22 cellular contexts compared by ENCODE assay signal in the genomic region with DNA sequence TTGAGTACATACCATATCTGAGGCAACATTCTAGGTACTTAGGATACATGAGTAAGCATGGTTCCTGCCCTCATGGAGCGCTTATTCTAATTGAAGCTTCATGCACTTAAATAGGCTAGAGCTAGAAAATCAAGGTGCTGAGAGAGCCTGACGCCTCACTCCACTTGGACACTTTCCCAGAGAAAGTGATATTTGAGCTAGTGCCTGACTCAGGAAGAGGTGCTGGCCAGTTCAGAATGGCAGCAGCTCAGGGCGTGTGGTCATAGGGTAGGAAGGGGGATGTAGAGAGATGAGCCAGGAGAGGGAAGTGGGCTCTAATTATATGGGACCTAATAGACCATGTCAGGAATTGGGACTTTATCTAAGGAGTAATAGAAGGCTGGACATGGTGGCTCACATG. TPM values are rescaled to one million over a fixed set of nuclear protein-coding genes. Genes with fewer than 3 reads are reported as not detected.
DNase-seq lines count a peak whose midpoint lies in the region; ATAC-seq, FAIRE-seq and TF ChIP-seq lines count a peak whose summit lies in the region.
"Had no signal": no experiment of that assay in that cellular context is flagged by ENCODE, and none has a peak within 500 bp of the region (broad histone marks: within the 10 kb centered on the region; RNA-seq: fewer than 3 reads in every experiment).

No MANE protein-coding gene starts in this region.

- no peak overlapping the region for H2BK20ac ChIP-seq in H1 (ENCODE audit: low read length)

- no peak overlapping the region for H3K27ac ChIP-seq in H1 (ENCODE audit: low read depth, low read length)
- H3K27ac ChIP-seq in spleen: no peak overlapping the region
- H3K27ac ChIP-seq in gastroesophageal sphincter: no peak overlapping the region
- H3K27ac ChIP-seq: BLaER1 treated with 17β-estradiol and CSF1 and Interleukin-3, amounts not matched to agents 10 nM and 100 nM; testis; WERI-Rb-1 had no signal

- no peaks in the 10 kb centered on the region for H4K20me1 ChIP-seq in H1 (replicated peaks in 1 of 2; ENCODE audit: control insufficient read depth in 1 of 2, insufficient read depth in 2 of 2, low read length in 2 of 2)
- H4K20me1 ChIP-seq: BLaER1 treated with 17β-estradiol and CSF1 and Interleukin-3, amounts not matched to agents 10 nM and 100 nM had no signal

- no peak overlapping the region for H2AFZ ChIP-seq in H1 (ENCODE audit: low read length)

- H3K79me1 ChIP-seq in H1 (ENCODE audit: low read depth, low read length): no peaks in the 10 kb centered on the region; the same call in 1 of the 2 replicates

- no peak overlapping the region for H3K56ac ChIP-seq in H1 (replicated peaks; ENCODE audit: insufficient read length, low read depth, low read length)

- no peak for ATAC-seq in gastroesophageal sphincter
- ATAC-seq: natural killer cell had no signal

- no peak overlapping the region for H3K23ac ChIP-seq in H1 (ENCODE audit: insufficient read length)

- FAIRE-seq in H1 (lab: Jason Lieb, UNC): no peak
- FAIRE-seq: D721Med, GM12891 had no signal

- WGBS in H1 (ENCODE audit: extremely low coverage in 1 of 2, insufficient coverage in 1 of 2, insufficient read length in 1 of 2, insufficient replicate concordance in 2 of 2, low coverage in 1 of 2, low lambda C conversion rate in 2 of 2, missing lambda C conversion rate in 1 of 2), 2 experiments: 86% methylated on average over 3 of the region's 3 CpGs; no CpG with 5 or more reads in 1 of the 2 experiments
- 92 to 99% (median 97%) methylated on average over 3 of the region's 3 CpGs for WGBS in spleen, 5 donors
- 65 to 75% methylated on average over 3 of the region's 3 CpGs for WGBS in gastroesophageal sphincter (ENCODE audit: low coverage in 1 of 2), 2 donors

- peaks cover 0 to 2% (median 2%) of the 10 kb centered on the region in 3 donors for H3K27me3 Mint-ChIP-seq in CD14-positive monocyte (ENCODE audit: low read depth in 3 of 3)
- H3K27me3 Mint-ChIP-seq: activated CD4-positive, alpha-beta memory T cell treated with anti-CD3 and anti-CD28 coated beads for 36 hours; activated T-cell treated with anti-CD3 and anti-CD28 coated beads, Interleukin-2, amount 50 U/mL, for 24 hours had no signal

- H3K4me3 ChIP-seq in H1 (ENCODE audit: extremely low read depth in 1 of 4, insufficient read depth in 2 of 4, low read depth in 3 of 4, low read length in 4 of 4) (no peak overlapping the region), spleen (no peak overlapping the region), BE2C (ENCODE audit: low read depth, low read length) (no peak overlapping the region), gastroesophageal sphincter (no peak overlapping the region)
- H3K4me3 ChIP-seq: BLaER1 treated with 17β-estradiol and CSF1 and Interleukin-3, amounts not matched to agents 10 nM and 100 nM; smooth muscle cell; testis had no signal

- no peaks in the 10 kb centered on the region for H3K9me3 Mint-ChIP-seq in CD14-positive monocyte
- H3K9me3 Mint-ChIP-seq: activated CD4-positive, alpha-beta memory T cell treated with anti-CD3 and anti-CD28 coated beads for 36 hours; activated naive CD4-positive, alpha-beta T cell treated with anti-CD3 and anti-CD28 coated beads for 36 hours; activated T-cell treated with anti-CD3 and anti-CD28 coated beads, Interleukin-2, amount 50 U/mL, for 24 hours; immature natural killer cell; natural killer cell; T-helper 1 cell treated with Interleukin-12 subunit alpha and Interleukin-12 subunit beta and Interleukin-4 antibody, amounts not matched to agents 30 μg/mL and 1 μg/mL, for 36 hours had no signal

- no peak overlapping the region for H4K8ac ChIP-seq in H1 (ENCODE audit: extremely low read depth, insufficient read depth, low read length)

- 0 out of 2 replicates have a peak overlapping the region, but pooled peaks have one; percentile 22 for H2BK5ac ChIP-seq in H1 (ENCODE audit: low read depth, low read length)

- no peak for TF ChIP-seq CTCF in H1 (IDR thresholded peaks at IDR 0.05; ENCODE audit: control extremely low read depth in 1 of 3, insufficient read depth in 1 of 3, low read depth in 1 of 3, low read length in 3 of 3)
- no peak for TF ChIP-seq CTCF in spleen (IDR thresholded peaks at IDR 0.05 in 8 of 11, conservative IDR thresholded peaks at IDR 0.05 in 3 of 11)
- no peak for TF ChIP-seq CTCF in CD14-positive monocyte (IDR thresholded peaks at IDR 0.05)
- TF ChIP-seq CTCF in BE2C (IDR thresholded peaks at IDR 0.05; ENCODE audit: low read depth, low read length): no peak
- no peak for TF ChIP-seq CTCF in gastroesophageal sphincter (IDR thresholded peaks at IDR 0.05)

- CTCF ChIA-PET in H1 (lab: Charles Lee; ENCODE audit: partially characterized antibody): interaction anchor here (0.7 to 3.2 kb wide), 5 partner anchors 10 to 85 kb away, joined by 3 to 15 read pairs (median 4); no protein-coding TSS in a partner anchor

- no peaks in the 10 kb centered on the region for H3K23me2 ChIP-seq in H1 (ENCODE audit: low read depth, low read length)

- no peak overlapping the region for H4K5ac ChIP-seq in H1 (ENCODE audit: insufficient read length, low read depth, low read length)

- TF ChIP-seq RAD21 in H1 (IDR thresholded peaks at IDR 0.05 in 1 of 2, conservative IDR thresholded peaks at IDR 0.05 in 1 of 2; ENCODE audit: low read depth in 2 of 2, low read length in 2 of 2): no peak

- H2BK120ac ChIP-seq in H1 (replicated peaks; ENCODE audit: low read depth, low read length): no peak overlapping the region

- DNase-seq in EH (ENCODE audit: low read depth): peak; percentile 41
- DNase-seq in LHCN-M2 (ENCODE audit: low read depth): peak; percentile 64
- no peak for DNase-seq in H1 (ENCODE audit: low read depth in 1 of 2, low spot score in 2 of 2)
- peak; percentile 86 for DNase-seq in iris pigment epithelial cell (ENCODE audit: low read depth)
- no peak for DNase-seq in spleen
- no peak for DNase-seq in CD14-positive monocyte (ENCODE audit: low spot score)
- no peak for DNase-seq in BE2C
- DNase-seq: activated CD4-positive, alpha-beta memory T cell treated with anti-CD3 and anti-CD28 coated beads for 36 hours; activated naive CD4-positive, alpha-beta T cell treated with anti-CD3 and anti-CD28 coated beads for 36 hours; activated T-cell treated with anti-CD3 and anti-CD28 coated beads, Interleukin-2, amount 50 U/mL, for 24 hours; immature natural killer cell; mesenchymal stem cell; natural killer cell; NCI-H1436 treated with DMSO at 0.1 percent for 48 hours; testis; WERI-Rb-1 had no signal

- no peaks in the 10 kb centered on the region for H3K9me3 ChIP-seq in H1 (ENCODE audit: insufficient read depth in 2 of 2, low read depth in 1 of 2, low read length in 1 of 2)
- no peaks in the 10 kb centered on the region for H3K9me3 ChIP-seq in spleen
- no peaks in the 10 kb centered on the region for H3K9me3 ChIP-seq in BE2C
- H3K9me3 ChIP-seq in gastroesophageal sphincter: no peaks in the 10 kb centered on the region
- H3K9me3 ChIP-seq: BLaER1 treated with 17β-estradiol and CSF1 and Interleukin-3, amounts not matched to agents 10 nM and 100 nM; testis had no signal

- peaks cover 0 to 4% (median 0%) of the 10 kb centered on the region in 4 experiments; a peak in 3 of 8 replicates for H3K36me3 ChIP-seq in H1 (ENCODE audit: control insufficient read depth in 2 of 4, insufficient read depth in 4 of 4, low read length in 3 of 4)
- peaks cover 0 to 85% (median 25%) of the 10 kb centered on the region in 6 donors for H3K36me3 ChIP-seq in spleen
- peaks cover 13% of the 10 kb centered on the region for H3K36me3 ChIP-seq in BE2C
- H3K36me3 ChIP-seq in gastroesophageal sphincter: peaks cover 0 to 89% of the 10 kb centered on the region in 2 donors

- H3K36me3 Mint-ChIP-seq in CD14-positive monocyte: peaks cover 6 to 10% of the 10 kb centered on the region in 2 donors
- H3K36me3 Mint-ChIP-seq: natural killer cell had no signal

- H2AK5ac ChIP-seq in H1 (ENCODE audit: low read depth, low read length): no peak overlapping the region

- TF ChIP-seq EP300 in H1 (IDR thresholded peaks at IDR 0.05; ENCODE audit: borderline replicate concordance in 1 of 2, low read depth in 2 of 2, low read length in 2 of 2): no peak
- no peak for TF ChIP-seq EP300 in gastroesophageal sphincter (IDR thresholded peaks at IDR 0.05)

- H3K79me2 ChIP-seq in H1 (ENCODE audit: control insufficient read depth in 1 of 2, insufficient read depth in 2 of 2, low read length in 2 of 2): no peaks in the 10 kb centered on the region

- H4K91ac ChIP-seq in H1 (replicated peaks; ENCODE audit: insufficient read length, low read length): no peak overlapping the region

- POLR2A ChIA-PET in H1 (lab: Charles Lee; ENCODE audit: partially characterized antibody): interaction anchor here (0.6 to 1.4 kb wide), 3 partner anchors 9 to 28 kb away, joined by 3 read pairs; no protein-coding TSS in a partner anchor

- H3K4me3 Mint-ChIP-seq in CD14-positive monocyte: no peak overlapping the region
- H3K4me3 Mint-ChIP-seq: activated CD4-positive, alpha-beta memory T cell treated with anti-CD3 and anti-CD28 coated beads for 36 hours; activated naive CD4-positive, alpha-beta T cell treated with anti-CD3 and anti-CD28 coated beads for 36 hours; activated T-cell treated with anti-CD3 and anti-CD28 coated beads, Interleukin-2, amount 50 U/mL, for 24 hours; immature natural killer cell; natural killer cell; T-helper 1 cell treated with Interleukin-12 subunit alpha and Interleukin-12 subunit beta and Interleukin-4 antibody, amounts not matched to agents 30 μg/mL and 1 μg/mL, for 36 hours had no signal

- H3K27ac Mint-ChIP-seq in CD14-positive monocyte: peak overlapping the region in 1 of 7 donors; percentile 14
- H3K27ac Mint-ChIP-seq: activated CD4-positive, alpha-beta memory T cell treated with anti-CD3 and anti-CD28 coated beads for 36 hours; activated naive CD4-positive, alpha-beta T cell treated with anti-CD3 and anti-CD28 coated beads for 36 hours; activated T-cell treated with anti-CD3 and anti-CD28 coated beads, Interleukin-2, amount 50 U/mL, for 24 hours; immature natural killer cell; natural killer cell; T-helper 1 cell treated with Interleukin-12 subunit alpha and Interleukin-12 subunit beta and Interleukin-4 antibody, amounts not matched to agents 30 μg/mL and 1 μg/mL, for 36 hours had no signal

- H3K27me3 ChIP-seq in H1 (replicated peaks in 1 of 4; ENCODE audit: control insufficient read depth in 3 of 4, extremely low read depth in 1 of 4, insufficient read depth in 3 of 4, low read length in 3 of 4) (no peaks in the 10 kb centered on the region), spleen (replicated peaks in 1 of 7) (no peaks in the 10 kb centered on the region), BE2C (no peaks in the 10 kb centered on the region), gastroesophageal sphincter (no peaks in the 10 kb centered on the region)
- H3K27me3 ChIP-seq: BLaER1 treated with 17β-estradiol and CSF1 and Interleukin-3, amounts not matched to agents 10 nM and 100 nM; testis had no signal

- no peak overlapping the region for H2BK12ac ChIP-seq in H1 (ENCODE audit: low read depth, low read length)

- H2BK15ac ChIP-seq in H1 (ENCODE audit: low read length): no peak overlapping the region; the same call in 1 of the 2 replicates

- no peak for TF ChIP-seq POLR2A in H1 (IDR thresholded peaks at IDR 0.05; ENCODE audit: control extremely low read depth in 1 of 2, low read depth in 2 of 2, low read length in 2 of 2)
- no peak for TF ChIP-seq POLR2A in spleen (IDR thresholded peaks at IDR 0.05)
- TF ChIP-seq POLR2A in gastroesophageal sphincter (IDR thresholded peaks at IDR 0.05): no peak

- no peak overlapping the region for H3K14ac ChIP-seq in H1 (ENCODE audit: insufficient read length)

- H3K4me1 Mint-ChIP-seq in CD14-positive monocyte: no peaks in the 10 kb centered on the region
- H3K4me1 Mint-ChIP-seq: immature natural killer cell, natural killer cell had no signal

- H3K9ac ChIP-seq in H1 (replicated peaks in 1 of 4; ENCODE audit: extremely low read depth in 1 of 4, low read depth in 3 of 4, low read length in 3 of 4): no peak overlapping the region
- H3K9ac ChIP-seq: BLaER1 treated with 17β-estradiol and CSF1 and Interleukin-3, amounts not matched to agents 10 nM and 100 nM had no signal

- no peak overlapping the region for H3K4me2 ChIP-seq in H1 (ENCODE audit: insufficient read depth in 1 of 2, low read depth in 2 of 2, low read length in 2 of 2)
- H3K4me2 ChIP-seq: BLaER1 treated with 17β-estradiol and CSF1 and Interleukin-3, amounts not matched to agents 10 nM and 100 nM; smooth muscle cell had no signal

- H3K4ac ChIP-seq in H1 (replicated peaks; ENCODE audit: insufficient read length, low read depth, low read length): no peak overlapping the region

- no peak overlapping the region for H3K18ac ChIP-seq in H1 (ENCODE audit: extremely low read depth, low read length)

- H3K4me1 ChIP-seq in H1 (replicated peaks in 1 of 4; ENCODE audit: control insufficient read depth in 3 of 4, insufficient read depth in 4 of 4, low read length in 3 of 4): peaks cover 0 to 7% (median 2%) of the 10 kb centered on the region in 4 experiments; a peak in 5 of 7 replicates
- no peaks in the 10 kb centered on the region for H3K4me1 ChIP-seq in spleen
- no peaks in the 10 kb centered on the region for H3K4me1 ChIP-seq in BE2C
- no peaks in the 10 kb centered on the region for H3K4me1 ChIP-seq in gastroesophageal sphincter
- H3K4me1 ChIP-seq: testis had no signal

- intact Hi-C loops in spleen (cut with DNase I; ENCODE audit: low total_unique reads) (no loop called here), CD14-positive monocyte (cut with micrococcal nuclease) (no loop called here)

RNA-seq across cellular contexts. Expression of gene TULP3, which starts 33.3 kb away (rescaled TPM):
- total RNA-seq in LHCN-M2 (2014; rRNA removed) (29.8 and 38.6 TPM in 2 replicates), spleen (10 to 100 TPM in 6 of 7 donors, 1 to 10 TPM in 1; 9.6 to 15.7 (median 13.4) TPM), gastroesophageal sphincter (10 to 100 TPM; 25.2 to 41.4 (median 25.7) TPM)
- 21.2 TPM for polyA plus RNA-seq in LHCN-M2 (2012)
- total RNA-seq in H1 (2021; fragmentation: NEBNext Ultra II Directional; extraction: Animal tissue kit (Norgen Biotek cat#: 25700)): 18.4 and 21.7 TPM in 2 replicates
- polyA plus RNA-seq in H1 (2011; rRNA removed) (19.3 and 21.2 TPM in 2 replicates), spleen (1 to 10 TPM; 3.5 to 6.8 (median 4.7) TPM), CD14-positive monocyte (1 to 10 TPM; 1.7 to 2.3 TPM)
- polyA plus RNA-seq in H1 (2011; cell fraction: cytosol; rRNA removed): 18.5 TPM
- 21.2 TPM for polyA plus RNA-seq in H1 (2011; cell fraction: nucleus; rRNA removed)
- 19.8 to 22.0 TPM (median 21.5 TPM) in 4 replicates for polyA plus RNA-seq in H1 (2012, experiment 1 of 2)
- polyA plus RNA-seq in H1 (2012, experiment 2 of 2): 8.8 TPM
- polyA plus RNA-seq in H1 (2013, experiment 1 of 2): 22.4 TPM
- polyA plus RNA-seq in H1 (2013, experiment 2 of 2): 21.2 TPM
- polyA minus RNA-seq in H1 (2011; rRNA and poly(A)+ RNA removed): 16.1 and 17.4 TPM in 2 replicates
- polyA minus RNA-seq in H1 (2011; cell fraction: cytosol; rRNA and poly(A)+ RNA removed): 9.6 TPM
- 6.7 TPM for polyA minus RNA-seq in H1 (2011; cell fraction: nucleus; rRNA and poly(A)+ RNA removed)
- polyA plus RNA-seq in BE2C (2012; ENCODE audit: insufficient read depth, insufficient read length, low read depth): 17.4 TPM

RNA-seq across cellular contexts. Expression of gene TEAD4, which starts 35.2 kb away (rescaled TPM):
- 31.3 and 43.6 TPM in 2 replicates for total RNA-seq in LHCN-M2 (2014; rRNA removed)
- polyA plus RNA-seq in LHCN-M2 (2012): 42.0 TPM
- total RNA-seq in H1 (2021; fragmentation: NEBNext Ultra II Directional; extraction: Animal tissue kit (Norgen Biotek cat#: 25700)): 116 TPM in 2 replicates
- polyA plus RNA-seq in H1 (2011; rRNA removed): 56.7 and 90.1 TPM in 2 replicates
- 73.5 TPM for polyA plus RNA-seq in H1 (2011; cell fraction: cytosol; rRNA removed)
- polyA plus RNA-seq in H1 (2011; cell fraction: nucleus; rRNA removed): 80.7 TPM
- 61.3 to 87.1 TPM (median 74.6 TPM) in 4 replicates for polyA plus RNA-seq in H1 (2012, experiment 1 of 2)
- 80.7 TPM for polyA plus RNA-seq in H1 (2012, experiment 2 of 2)
- 69.8 TPM for polyA plus RNA-seq in H1 (2013, experiment 1 of 2)
- 72.8 TPM for polyA plus RNA-seq in H1 (2013, experiment 2 of 2)
- polyA minus RNA-seq in H1 (2011; rRNA and poly(A)+ RNA removed): 53.3 and 61.0 TPM in 2 replicates
- polyA minus RNA-seq in H1 (2011; cell fraction: cytosol; rRNA and poly(A)+ RNA removed): 73.5 TPM
- 47.6 TPM for polyA minus RNA-seq in H1 (2011; cell fraction: nucleus; rRNA and poly(A)+ RNA removed)
- total RNA-seq in spleen: 10 to 100 TPM; 14.2 to 24.2 (median 20.4) TPM
- 10 to 100 TPM in 1 of 3 donors, 1 to 10 TPM in 2; 5.1 to 11.7 (median 5.3) TPM for polyA plus RNA-seq in spleen
- not detected for polyA plus RNA-seq in CD14-positive monocyte
- polyA plus RNA-seq in BE2C (2012; ENCODE audit: insufficient read depth, insufficient read length, low read depth): 0.69 TPM
- 10 to 100 TPM in 3 of 4 donors, 1 to 10 TPM in 1; 4.7 to 26.7 (median 25.0) TPM for total RNA-seq in gastroesophageal sphincter
- total RNA-seq: natural killer cell had no signal
- polyA plus RNA-seq: immature natural killer cell had no signal

RNA-seq across cellular contexts. Expression of gene RHNO1, which starts 47.0 kb away (rescaled TPM):
- total RNA-seq in LHCN-M2 (2014; rRNA removed) (58.9 and 62.7 TPM in 2 replicates), spleen (10 to 100 TPM; 15.9 to 26.0 (median 22.9) TPM), gastroesophageal sphincter (10 to 100 TPM in 2 of 4 donors, 1 to 10 TPM in 2; 8.2 to 12.5 (median 9.5) TPM)
- 29.9 TPM for polyA plus RNA-seq in LHCN-M2 (2012)
- total RNA-seq in H1 (2021; fragmentation: NEBNext Ultra II Directional; extraction: Animal tissue kit (Norgen Biotek cat#: 25700)): 41.9 and 55.8 TPM in 2 replicates
- polyA plus RNA-seq in H1 (2011; rRNA removed) (45.5 and 56.9 TPM in 2 replicates), spleen (10 to 100 TPM; 19.7 to 25.0 (median 23.6) TPM), CD14-positive monocyte (10 to 100 TPM; 19.8 to 24.7 TPM)
- polyA plus RNA-seq in H1 (2011; cell fraction: cytosol; rRNA removed): 57.9 TPM
- 44.7 TPM for polyA plus RNA-seq in H1 (2011; cell fraction: nucleus; rRNA removed)
- polyA plus RNA-seq in H1 (2012, experiment 1 of 2): 49.4 to 57.6 TPM (median 53.0 TPM) in 4 replicates
- polyA plus RNA-seq in H1 (2012, experiment 2 of 2): 26.6 TPM
- polyA plus RNA-seq in H1 (2013, experiment 1 of 2): 62.4 TPM
- 64.0 TPM for polyA plus RNA-seq in H1 (2013, experiment 2 of 2)
- 43.7 and 54.0 TPM in 2 replicates for polyA minus RNA-seq in H1 (2011; rRNA and poly(A)+ RNA removed)
- 25.8 TPM for polyA minus RNA-seq in H1 (2011; cell fraction: cytosol; rRNA and poly(A)+ RNA removed)
- polyA minus RNA-seq in H1 (2011; cell fraction: nucleus; rRNA and poly(A)+ RNA removed): 37.7 TPM
- 15.4 TPM for polyA plus RNA-seq in BE2C (2012; ENCODE audit: insufficient read depth, insufficient read length, low read depth)

RNA-seq across cellular contexts. Expression of gene FOXM1, which starts 47.0 kb away (rescaled TPM):
- total RNA-seq in LHCN-M2 (2014; rRNA removed) (63.0 and 81.3 TPM in 2 replicates), spleen (10 to 100 TPM in 1 of 7 donors, 1 to 10 TPM in 6; 1.8 to 10.2 (median 7.2) TPM), gastroesophageal sphincter (1 to 10 TPM in 2 of 4 donors, not detected in 2; 1.3 to 1.7 TPM)
- polyA plus RNA-seq in LHCN-M2 (2012): 65.6 TPM
- 118 and 121 TPM in 2 replicates for total RNA-seq in H1 (2021; fragmentation: NEBNext Ultra II Directional; extraction: Animal tissue kit (Norgen Biotek cat#: 25700))
- polyA plus RNA-seq in H1 (2011; rRNA removed) (58.1 and 83.5 TPM in 2 replicates), spleen (1 to 10 TPM; 2.1 to 4.1 (median 3.7) TPM), CD14-positive monocyte (not detected)
- polyA plus RNA-seq in H1 (2011; cell fraction: cytosol; rRNA removed): 39.6 TPM
- polyA plus RNA-seq in H1 (2011; cell fraction: nucleus; rRNA removed): 69.2 TPM
- polyA plus RNA-seq in H1 (2012, experiment 1 of 2): 87.5 to 101 TPM (median 96.4 TPM) in 4 replicates
- polyA plus RNA-seq in H1 (2012, experiment 2 of 2): 104 TPM
- 81.5 TPM for polyA plus RNA-seq in H1 (2013, experiment 1 of 2)
- polyA plus RNA-seq in H1 (2013, experiment 2 of 2): 79.4 TPM
- polyA minus RNA-seq in H1 (2011; rRNA and poly(A)+ RNA removed): 53.5 and 68.9 TPM in 2 replicates
- polyA minus RNA-seq in H1 (2011; cell fraction: cytosol; rRNA and poly(A)+ RNA removed): 75.2 TPM
- polyA minus RNA-seq in H1 (2011; cell fraction: nucleus; rRNA and poly(A)+ RNA removed): 39.8 TPM
- polyA plus RNA-seq in BE2C (2012; ENCODE audit: insufficient read depth, insufficient read length, low read depth): 19.1 TPM

Comparison
In these comparisons a context has a peak if more than half of its experiments do, and no peak if none do; other contexts are left out.
1. DNase-seq: peak in EH (single experiment), LHCN-M2 (single experiment) and iris pigment epithelial cell (single experiment); none in H1 (0 of 2), spleen (single experiment), CD14-positive monocyte (single experiment) and BE2C (single experiment).